ENCODE assay signal across 8 cellular contexts in the genomic region with DNA sequence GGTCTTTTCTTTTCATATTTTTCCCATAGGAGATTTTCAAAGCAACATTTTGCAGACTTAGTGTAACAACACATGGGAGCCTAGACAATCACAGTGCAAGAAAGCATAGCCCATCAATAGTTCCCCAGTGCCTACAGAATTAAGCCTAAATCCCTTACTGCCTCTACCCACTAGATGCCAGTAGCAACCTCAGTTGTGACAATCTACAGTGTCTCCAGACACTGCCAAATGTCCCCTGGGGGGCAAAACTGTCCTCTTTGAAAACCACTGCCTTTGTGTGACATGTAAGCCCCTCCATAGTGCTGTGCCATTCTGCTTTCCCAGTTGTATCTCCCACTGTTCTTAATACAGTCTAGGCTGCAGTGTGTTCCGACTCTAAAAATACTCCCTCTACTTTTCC.
A peak's percentile ranks its signal among the peaks of the same experiment; 100 is the strongest.
DNase-seq lines count a peak whose midpoint lies in the region; ATAC-seq and TF ChIP-seq lines count a peak whose summit lies in the region.
"Had no signal": no experiment of that assay in that cellular context is flagged by ENCODE, and none has a peak within 500 bp of the region (broad histone marks: within the 10 kb centered on the region; RNA-seq: fewer than 3 reads in every experiment).

No MANE protein-coding gene starts in this region.

- intact Hi-C loops in psoas muscle (cut with DNase I): no loop called here

- TF ChIP-seq CTCF in epithelial cell of proximal tubule (conservative IDR thresholded peaks at IDR 0.05; ENCODE audit: low read depth, low read length): peak; percentile 60
- peak; percentile 52 for TF ChIP-seq CTCF in retinal pigment epithelial cell (conservative IDR thresholded peaks at IDR 0.05; ENCODE audit: low read depth, low read length)
- TF ChIP-seq CTCF in psoas muscle (IDR thresholded peaks at IDR 0.05): no peak

- ATAC-seq in GM19468 (IDR thresholded peaks at IDR 0.05; ENCODE audit: extremely low read depth, unreplicated experiment) (peak; percentile 73), psoas muscle (no peak)

- H3K36me3 ChIP-seq in psoas muscle (ENCODE audit: insufficient read depth in 1 of 2, low read depth in 1 of 2): no peaks in the 10 kb centered on the region

- no peak overlapping the region for H3K4me3 ChIP-seq in epithelial cell of proximal tubule (ENCODE audit: low read depth, low read length)
- H3K4me3 ChIP-seq in retinal pigment epithelial cell (ENCODE audit: low read length): no peak overlapping the region
- H3K4me3 ChIP-seq in psoas muscle: no peak overlapping the region

- H3K27me3 ChIP-seq in psoas muscle (ENCODE audit: insufficient read depth in 3 of 3, low read length in 2 of 3): no peaks in the 10 kb centered on the region

- H3K9me3 ChIP-seq in psoas muscle: no peaks in the 10 kb centered on the region

- H3K4me1 ChIP-seq in psoas muscle: no peaks in the 10 kb centered on the region

- DNase-seq in NCI-H345 (lab: John Stamatoyannopoulos, UW): peak; percentile 40
- DNase-seq in epithelial cell of proximal tubule (ENCODE audit: low read depth): no peak
- no peak for DNase-seq in retinal pigment epithelial cell (ENCODE audit: low read depth)
- no peak for DNase-seq in NK-92 treated with Interleukin-12 subunit alpha and Interleukin-12 subunit beta, amount 100 ng/mL, for 24 hours (lab: John Stamatoyannopoulos, UW)
- no peak for DNase-seq in psoas muscle
- DNase-seq in cerebellar cortex (ENCODE audit: low spot score): no peak
- DNase-seq: activated CD4-positive, alpha-beta T cell treated with anti-CD3 and anti-CD28 coated beads, Interleukin-2, amount 50 U/mL, for 4 hours had no signal

- 78 to 86% (median 83%) methylated on average over 1 of the region's 1 CpG for WGBS in psoas muscle, 3 donors

- no peak overlapping the region for H3K27ac ChIP-seq in psoas muscle
